ENCODE assay signal across 18 cellular contexts in the genomic region with DNA sequence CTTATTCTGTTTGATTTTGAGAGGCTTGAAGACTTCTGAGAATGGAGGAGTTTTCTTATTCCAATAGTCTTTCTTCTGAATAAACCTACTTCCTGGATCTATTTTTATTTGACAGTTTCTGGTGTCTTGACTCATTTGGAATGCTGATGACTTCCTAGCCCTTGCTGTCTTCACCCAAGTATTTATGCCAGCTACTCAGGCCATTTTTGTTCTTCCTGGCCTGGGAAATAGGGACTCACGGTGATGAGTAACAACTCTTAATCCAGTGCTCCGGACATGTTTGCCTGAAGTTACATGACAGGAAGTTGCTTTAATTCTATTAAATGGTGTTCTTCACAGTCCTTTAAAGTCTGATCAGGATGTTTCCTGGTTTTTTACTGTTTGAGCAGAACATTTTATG.
"Had no signal": no experiment of that assay in that cellular context is flagged by ENCODE, and none has a peak within 500 bp of the region (broad histone marks: within the 10 kb centered on the region; RNA-seq: fewer than 3 reads in every experiment).

No MANE protein-coding gene starts in this region.

- H3K9me3 ChIP-seq: ovary, thoracic aorta, vagina had no signal

- H3K4me1 Mint-ChIP-seq: activated CD4-positive, alpha-beta T cell treated with anti-CD3 and anti-CD28 coated beads for 36 hours; activated naive CD8-positive, alpha-beta T cell treated with anti-CD3 and anti-CD28 coated beads, Interleukin-2, amount 50 U/mL, for 24 hours; mesothelial cell of epicardium; neural crest cell had no signal

- H3K4me2 ChIP-seq: hepatocyte had no signal

- H2AFZ ChIP-seq: hepatocyte had no signal

- H3K27me3 ChIP-seq: cardiac muscle cell, hepatocyte, ovary, sigmoid colon, vagina had no signal

- H3K27me3 Mint-ChIP-seq: activated CD4-positive, alpha-beta T cell treated with anti-CD3 and anti-CD28 coated beads for 36 hours; activated naive CD8-positive, alpha-beta T cell treated with anti-CD3 and anti-CD28 coated beads, Interleukin-2, amount 50 U/mL, for 24 hours; stimulated activated naive CD8-positive, alpha-beta T cell treated with anti-CD3 and anti-CD28 coated beads, Interleukin-15, Interleukin-2, amounts not matched to agents 100 ng/mL and 50 ng/mL, for 24 hours had no signal

- H3K79me2 ChIP-seq: hepatocyte had no signal

- H3K4me3 ChIP-seq: cardiac muscle cell, hepatocyte, ovary, sigmoid colon, thoracic aorta, vagina had no signal

- H3K4me3 Mint-ChIP-seq: activated CD4-positive, alpha-beta T cell treated with anti-CD3 and anti-CD28 coated beads for 36 hours; activated CD8-positive, alpha-beta T cell treated with anti-CD3 and anti-CD28 coated beads, Interleukin-2, amount 10 ng/mL, durations not matched to agents 7 days and 5 days; activated naive CD8-positive, alpha-beta T cell treated with anti-CD3 and anti-CD28 coated beads, Interleukin-2, amount 50 U/mL, for 24 hours; activated T-helper 1 cell treated with anti-CD3 and anti-CD28 coated beads, Interleukin-12 subunit alpha, Interleukin-12 subunit beta, Interleukin-2, Interleukin-4 antibody, amounts not matched to agents 30 ng/mL and 10 ng/mL and 1 ng/mL, durations not matched to agents 14 hours and 24 hours and 36 hours; mesothelial cell of epicardium; neural crest cell; stimulated activated naive CD8-positive, alpha-beta T cell treated with anti-CD3 and anti-CD28 coated beads, Interleukin-15, Interleukin-2, amounts not matched to agents 100 ng/mL and 50 ng/mL, for 24 hours had no signal

- H3K36me3 Mint-ChIP-seq: mesothelial cell of epicardium had no signal

- H3K27ac Mint-ChIP-seq: activated CD4-positive, alpha-beta T cell treated with anti-CD3 and anti-CD28 coated beads for 36 hours; activated CD8-positive, alpha-beta T cell treated with anti-CD3 and anti-CD28 coated beads, Interleukin-2, amount 10 ng/mL, durations not matched to agents 7 days and 5 days; activated naive CD8-positive, alpha-beta T cell treated with anti-CD3 and anti-CD28 coated beads, Interleukin-2, amount 50 U/mL, for 24 hours; activated T-helper 1 cell treated with anti-CD3 and anti-CD28 coated beads, Interleukin-12 subunit alpha, Interleukin-12 subunit beta, Interleukin-2, Interleukin-4 antibody, amounts not matched to agents 30 ng/mL and 10 ng/mL and 1 ng/mL, durations not matched to agents 14 hours and 24 hours and 36 hours; mesothelial cell of epicardium; stimulated activated naive CD8-positive, alpha-beta T cell treated with anti-CD3 and anti-CD28 coated beads, Interleukin-15, Interleukin-2, amounts not matched to agents 100 ng/mL and 50 ng/mL, for 24 hours had no signal

- ATAC-seq: activated CD4-positive, alpha-beta T cell treated with anti-CD3 and anti-CD28 coated beads for 36 hours; activated CD8-positive, alpha-beta T cell treated with anti-CD3 and anti-CD28 coated beads, Interleukin-2, amount 10 ng/mL, durations not matched to agents 7 days and 5 days; activated naive CD8-positive, alpha-beta T cell treated with anti-CD3 and anti-CD28 coated beads, Interleukin-2, amount 50 U/mL, for 24 hours had no signal

- H3K36me3 ChIP-seq: cardiac muscle cell, ovary, sigmoid colon, thoracic aorta, vagina, WERI-Rb-1 had no signal

- DNase-seq: activated CD4-positive, alpha-beta T cell treated with anti-CD3 and anti-CD28 coated beads for 36 hours; activated CD8-positive, alpha-beta T cell treated with anti-CD3 and anti-CD28 coated beads, Interleukin-2, amount 10 ng/mL, durations not matched to agents 7 days and 5 days; activated naive CD4-positive, alpha-beta T cell treated with Interleukin-2 at 50 U/mL for 16 hours; activated naive CD8-positive, alpha-beta T cell treated with anti-CD3 and anti-CD28 coated beads, Interleukin-2, amount 50 U/mL, for 24 hours; kidney glomerular epithelial cell; ovary; sigmoid colon; stimulated activated CD4-positive, alpha-beta T cell treated with anti-CD3 and anti-CD28 coated beads, Interleukin-4, amount 100 ng/mL, for 1 hour; T1000; WERI-Rb-1 had no signal

- H3K4me1 ChIP-seq: sigmoid colon, vagina had no signal

- H3K27ac ChIP-seq: cardiac muscle cell, hepatocyte, ovary, sigmoid colon, thoracic aorta, vagina, WERI-Rb-1 had no signal
